8 cellular contexts compared by ENCODE assay signal in genomic region chr11:120715239-120715638, GRCh38.
DNase-seq lines count a peak whose midpoint lies in the region; ATAC-seq, FAIRE-seq and TF ChIP-seq lines count a peak whose summit lies in the region.

No MANE protein-coding gene starts in this region.

- intact Hi-C loops in sciatic nerve (cut with DNase I) (no loop called here), colonic mucosa (cut with DNase I) (no loop called here), esophagus squamous epithelium (cut with DNase I) (no loop called here)

- H3K9ac ChIP-seq in colonic mucosa (ENCODE audit: low read depth in 2 of 2, low read length in 2 of 2) = no peak overlapping the region

- H3K27ac ChIP-seq in A549 (peak overlapping the region in 1 of 2 experiments; percentile 39; a peak in 2 of 6 replicates), RWPE1 (no peak overlapping the region), foreskin keratinocyte (no peak overlapping the region), colonic mucosa (no peak overlapping the region), esophagus squamous epithelium (no peak overlapping the region)

- H3K27me3 ChIP-seq in foreskin keratinocyte (peaks cover 54% of the 10 kb centered on the region), colonic mucosa (no peaks in the 10 kb centered on the region), esophagus squamous epithelium (peaks cover 0 to 28% (median 0%) of the 10 kb centered on the region in 4 donors)

- peak overlapping the region; percentile 60 for H3K4me2 ChIP-seq in A549

- CTCF ChIA-PET in A549 (lab: Yijun Ruan, JAX) (interaction anchor here (1.7 kb wide), 1 partner anchor 11 kb away, joined by 6 read pairs; no protein-coding TSS in a partner anchor), GM10248 (lab: Yijun Ruan, JAX) (interaction anchor here (0.8 to 4.4 kb wide), 20 partner anchors 8 to 405 kb away, joined by 3 to 50 read pairs (median 4); no protein-coding TSS in a partner anchor), RWPE1 (lab: Yijun Ruan, JAX) (interaction anchor here (1.0 to 1.1 kb wide), 2 partner anchors 10 to 19 kb away, joined by 3 to 4 read pairs; no protein-coding TSS in a partner anchor)

- H3K9me3 ChIP-seq in A549 (no peaks in the 10 kb centered on the region), colonic mucosa (no peaks in the 10 kb centered on the region), esophagus squamous epithelium (no peaks in the 10 kb centered on the region)

- no peaks in the 10 kb centered on the region for H3K36me3 ChIP-seq in colonic mucosa
- H3K36me3 ChIP-seq in esophagus squamous epithelium = no peaks in the 10 kb centered on the region

- H3K4me3 ChIP-seq in A549 (no peak overlapping the region; the same call in 2 of the 3 replicates), colonic mucosa (no peak overlapping the region), esophagus squamous epithelium (peak overlapping the region in 1 of 4 donors; percentile 22)

- DNase-seq in A549 (ENCODE audit: low read depth in 1 of 2, low spot score in 1 of 2) (peak; percentile 4 to 18), GM10248 (ENCODE audit: extremely low spot score) (peak; percentile 66), RWPE1 (ENCODE audit: low spot score) (no peak), foreskin keratinocyte (no peak), sciatic nerve (ENCODE audit: low spot score) (no peak), colonic mucosa (no peak), esophagus squamous epithelium (lab: John Stamatoyannopoulos, UW) (no peak)

- no peak for FAIRE-seq in A549 (lab: Jason Lieb, UNC)

- no peak for TF ChIP-seq POLR2A in A549 (IDR thresholded peaks at IDR 0.05; ENCODE audit: low read length)
- TF ChIP-seq POLR2A in esophagus squamous epithelium (IDR thresholded peaks at IDR 0.05) = no peak

- TF ChIP-seq CTCF in A549 (IDR thresholded peaks at IDR 0.05) (peak; percentile 14; the same call in 2 of the 3 replicates), GM10248 (IDR thresholded peaks at IDR 0.05; ENCODE audit: control extremely low read depth, extremely low read depth, low read depth, missing control alignments) (peak; percentile 26), RWPE1 (conservative IDR thresholded peaks at IDR 0.05; ENCODE audit: low read depth) (peak; percentile 22; the same call in 1 of the 2 replicates), foreskin keratinocyte (conservative IDR thresholded peaks at IDR 0.05) (peak; percentile 18), colonic mucosa (IDR thresholded peaks at IDR 0.05) (no peak), esophagus squamous epithelium (IDR thresholded peaks at IDR 0.05) (peak in 1 of 6 experiments; percentile 8)

- no peak for TF ChIP-seq EP300 in A549 (IDR thresholded peaks at IDR 0.05)

- ATAC-seq in A549 = peak in 1 of 2 experiments; percentile 72; a peak in 3 of 6 replicates
- no peak for ATAC-seq in foreskin keratinocyte
- no peak for ATAC-seq in sciatic nerve
- ATAC-seq in HG02852 (IDR thresholded peaks at IDR 0.05; ENCODE audit: unreplicated experiment) = no peak

- peaks cover 7% of the 10 kb centered on the region; the same call in 1 of the 3 replicates for H3K4me1 ChIP-seq in A549
- H3K4me1 ChIP-seq in foreskin keratinocyte = no peaks in the 10 kb centered on the region
- no peaks in the 10 kb centered on the region for H3K4me1 ChIP-seq in colonic mucosa
- H3K4me1 ChIP-seq in esophagus squamous epithelium = peaks cover 5 to 43% (median 6%) of the 10 kb centered on the region in 3 donors

- POLR2A ChIA-PET in A549 (lab: Yijun Ruan, JAX) = no interaction called here
- POLR2A ChIA-PET in GM10248 (lab: Yijun Ruan, JAX) = no interaction called here
- POLR2A ChIA-PET in RWPE1 (lab: Yijun Ruan, JAX; ENCODE audit: low non-redundant PET) = no interaction called here

- 34% methylated on average over 10 of the region's 10 CpGs for WGBS in A549 (ENCODE audit: missing lambda C conversion rate)
- 44 to 55% methylated on average over 10 of the region's 10 CpGs for WGBS in esophagus squamous epithelium, 2 donors

- no peak for TF ChIP-seq RAD21 in A549 (conservative IDR thresholded peaks at IDR 0.05 in 1 of 2, IDR thresholded peaks at IDR 0.05 in 1 of 2)

TF ChIP-seq in A549, 52 proteins besides CTCF, POLR2A, EP300 and RAD21:
- TF ChIP-seq TP53 (CRISPR knock-in tag; IDR thresholded peaks at IDR 0.05) (no peak), RNF2 (IDR thresholded peaks at IDR 0.05; ENCODE audit: borderline replicate concordance, low read depth) (no peak), RCOR1 (IDR thresholded peaks at IDR 0.05; ENCODE audit: low read depth, low read length) (no peak), EHF (CRISPR knock-in tag; IDR thresholded peaks at IDR 0.05) (no peak), MAFK (IDR thresholded peaks at IDR 0.05; ENCODE audit: partially characterized antibody) (no peak), MAZ (IDR thresholded peaks at IDR 0.05; ENCODE audit: borderline replicate concordance, low read depth, low read length) (no peak), TFCP2L1 (CRISPR knock-in tag; IDR thresholded peaks at IDR 0.05) (no peak), KDM5A (IDR thresholded peaks at IDR 0.05) (no peak), CHD4 (IDR thresholded peaks at IDR 0.05; ENCODE audit: borderline replicate concordance) (no peak), HDAC2 (IDR thresholded peaks at IDR 0.05) (no peak), HMGXB4 (CRISPR knock-in tag; IDR thresholded peaks at IDR 0.05; ENCODE audit: borderline replicate concordance) (no peak), HEYL (CRISPR knock-in tag; IDR thresholded peaks at IDR 0.05) (no peak), NPAS2 (CRISPR knock-in tag; IDR thresholded peaks at IDR 0.05; ENCODE audit: borderline replicate concordance) (no peak), SMC3 (IDR thresholded peaks at IDR 0.05) (no peak), E2F6 (IDR thresholded peaks at IDR 0.05; ENCODE audit: borderline replicate concordance, low read depth) (no peak), FOXS1 (CRISPR knock-in tag; IDR thresholded peaks at IDR 0.05) (no peak), ESRRA (IDR thresholded peaks at IDR 0.05; ENCODE audit: borderline replicate concordance, low read length) (no peak), PHF8 (IDR thresholded peaks at IDR 0.05; ENCODE audit: borderline replicate concordance, low read depth) (no peak), BHLHE40 (IDR thresholded peaks at IDR 0.05; ENCODE audit: low read depth, low read length) (no peak), ELK1 (IDR thresholded peaks at IDR 0.05; ENCODE audit: low read depth, low read length) (no peak)

Comparison
In these comparisons a context has a peak if more than half of its experiments do, and no peak if none do; other contexts are left out.
1. DNase-seq: peak in A549 (2 of 2) and GM10248 (single experiment); none in RWPE1 (single experiment), foreskin keratinocyte (0 of 2), sciatic nerve (single experiment), colonic mucosa (single experiment) and esophagus squamous epithelium (single experiment).